In the genomic region with DNA sequence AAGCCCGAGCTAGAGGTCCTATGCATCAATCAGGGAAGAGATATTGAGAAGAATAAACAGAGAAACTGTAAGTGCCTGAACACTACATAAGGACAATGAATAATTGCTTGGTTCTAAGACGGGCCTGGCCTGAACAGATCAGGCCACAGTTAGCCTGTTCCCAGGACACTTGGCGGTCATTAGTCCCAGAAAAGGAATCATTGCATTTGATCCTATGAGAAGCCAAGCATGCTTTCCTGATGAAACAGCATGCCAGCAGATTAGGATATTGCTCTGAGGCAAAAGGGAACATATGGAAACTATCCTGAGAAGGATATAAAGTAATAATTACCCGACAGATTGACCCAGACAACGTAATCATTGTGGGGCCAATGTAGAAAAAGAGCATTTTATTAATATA, we compare ENCODE assay signal across 22 cellular contexts.
DNase-seq lines count a peak whose midpoint lies in the region; TF ChIP-seq lines count a peak whose summit lies in the region.
"Had no signal": no experiment of that assay in that cellular context is flagged by ENCODE, and none has a peak within 500 bp of the region (broad histone marks: within the 10 kb centered on the region; RNA-seq: fewer than 3 reads in every experiment).

No MANE protein-coding gene starts in this region.

- H3K27me3 Mint-ChIP-seq in nephron progenitor cell (ENCODE audit: low read depth, poor library complexity): no peaks in the 10 kb centered on the region
- H3K27me3 Mint-ChIP-seq: activated naive CD8-positive, alpha-beta T cell treated with anti-CD3 and anti-CD28 coated beads, Interleukin-2, amount 10 ng/mL, durations not matched to agents 7 days and 5 days; dendritic cell treated with granulocyte-macrophage colony-stimulating factor and Interleukin-4, amounts not matched to agents 40 ng/mL and 50 ng/mL, for 4 days; stimulated activated naive CD8-positive, alpha-beta T cell treated with anti-CD3 and anti-CD28 coated beads, Interleukin-15, Interleukin-2, amounts not matched to agents 100 ng/mL and 50 ng/mL, for 24 hours had no signal

- DNase-seq in GM03348 (ENCODE audit: low spot score): peak; percentile 25
- DNase-seq in WERI-Rb-1: peak; percentile 47
- DNase-seq in fibroblast of peridontal ligament (ENCODE audit: extremely low read depth): peak; percentile 81
- DNase-seq in skeletal muscle cell (ENCODE audit: low read depth): peak; percentile 81
- no peak for DNase-seq in SKM-1 treated with dmso at 0.1 percent for 144 hours (lab: John Stamatoyannopoulos, UW; ENCODE audit: unreplicated experiment)
- DNase-seq in HAP-1 (ENCODE audit: low spot score in 2 of 2): no peak
- DNase-seq in nephron progenitor cell: no peak
- no peak for DNase-seq in DMS79 treated with DMSO at 0.1 percent for 48 hours (lab: John Stamatoyannopoulos, UW)
- DNase-seq: activated CD4-positive, alpha-beta T cell treated with anti-CD3 and anti-CD28 coated beads for 48 hours; activated naive CD8-positive, alpha-beta T cell treated with anti-CD3 and anti-CD28 coated beads, Interleukin-2, amount 10 ng/mL, durations not matched to agents 7 days and 5 days; COR-L47; kidney glomerular epithelial cell; natural killer cell; NCI-H526; posterior cingulate gyrus; SHP77; T-helper 1 cell had no signal

- no peaks in the 10 kb centered on the region for H3K4me1 ChIP-seq in HAP-1
- H3K4me1 ChIP-seq: breast epithelium, tibial nerve had no signal

- H3K9me3 ChIP-seq in WERI-Rb-1 (ENCODE audit: severe bottlenecking) (no peaks in the 10 kb centered on the region), HAP-1 (no peaks in the 10 kb centered on the region)
- H3K9me3 ChIP-seq: breast epithelium, tibial nerve had no signal

- H3K36me3 Mint-ChIP-seq in nephron progenitor cell (ENCODE audit: low read depth): no peaks in the 10 kb centered on the region
- H3K36me3 Mint-ChIP-seq: activated naive CD8-positive, alpha-beta T cell treated with anti-CD3 and anti-CD28 coated beads, Interleukin-2, amount 10 ng/mL, durations not matched to agents 7 days and 5 days; natural killer cell had no signal

- in situ Hi-C loops in HAP-1 (cut with MboI; ENCODE audit: low sequenced_read_pairs): no loop called here

- H3K27ac ChIP-seq in WERI-Rb-1: no peak overlapping the region
- H3K27ac ChIP-seq: breast epithelium, tibial nerve had no signal

- no peak overlapping the region for H3K4me3 Mint-ChIP-seq in nephron progenitor cell
- H3K4me3 Mint-ChIP-seq: activated naive CD8-positive, alpha-beta T cell treated with anti-CD3 and anti-CD28 coated beads, Interleukin-2, amount 10 ng/mL, durations not matched to agents 7 days and 5 days; dendritic cell treated with granulocyte-macrophage colony-stimulating factor and Interleukin-4, amounts not matched to agents 40 ng/mL and 50 ng/mL, for 4 days; natural killer cell; stimulated activated naive CD8-positive, alpha-beta T cell treated with anti-CD3 and anti-CD28 coated beads, Interleukin-15, Interleukin-2, amounts not matched to agents 100 ng/mL and 50 ng/mL, for 24 hours had no signal

- no peak overlapping the region for H3K27ac Mint-ChIP-seq in nephron progenitor cell
- H3K27ac Mint-ChIP-seq: activated naive CD8-positive, alpha-beta T cell treated with anti-CD3 and anti-CD28 coated beads, Interleukin-2, amount 10 ng/mL, durations not matched to agents 7 days and 5 days; dendritic cell treated with granulocyte-macrophage colony-stimulating factor and Interleukin-4, amounts not matched to agents 40 ng/mL and 50 ng/mL, for 4 days; natural killer cell; stimulated activated naive CD8-positive, alpha-beta T cell treated with anti-CD3 and anti-CD28 coated beads, Interleukin-15, Interleukin-2, amounts not matched to agents 100 ng/mL and 50 ng/mL, for 24 hours had no signal

- H3K36me3 ChIP-seq in WERI-Rb-1 (no peaks in the 10 kb centered on the region), HAP-1 (replicated peaks) (no peaks in the 10 kb centered on the region)
- H3K36me3 ChIP-seq: breast epithelium, tibial nerve had no signal

- TF ChIP-seq CTCF in WERI-Rb-1 (IDR thresholded peaks at IDR 0.05; ENCODE audit: low read depth, low read length) (no peak), nephron progenitor cell (IDR thresholded peaks at IDR 0.05) (no peak)

- H3K4me1 Mint-ChIP-seq in nephron progenitor cell: no peaks in the 10 kb centered on the region
- H3K4me1 Mint-ChIP-seq: activated naive CD8-positive, alpha-beta T cell treated with anti-CD3 and anti-CD28 coated beads, Interleukin-2, amount 10 ng/mL, durations not matched to agents 7 days and 5 days; natural killer cell had no signal

- peaks cover under 1% of the 10 kb centered on the region for H3K9me3 Mint-ChIP-seq in nephron progenitor cell
- H3K9me3 Mint-ChIP-seq: dendritic cell treated with granulocyte-macrophage colony-stimulating factor and Interleukin-4, amounts not matched to agents 40 ng/mL and 50 ng/mL, for 4 days had no signal

- H3K4me3 ChIP-seq in WERI-Rb-1 (ENCODE audit: low read depth, low read length) (no peak overlapping the region), skeletal muscle cell (ENCODE audit: low read depth, low read length) (no peak overlapping the region), HAP-1 (no peak overlapping the region)
- H3K4me3 ChIP-seq: breast epithelium, skin epidermis, tibial nerve had no signal

- H3K27me3 ChIP-seq in WERI-Rb-1 (ENCODE audit: insufficient read depth, low read depth, severe bottlenecking) (no peaks in the 10 kb centered on the region), HAP-1 (ENCODE audit: low read depth) (no peaks in the 10 kb centered on the region)
- H3K27me3 ChIP-seq: breast epithelium, tibial nerve had no signal

Comparison
In these comparisons a context has a peak if more than half of its experiments do, and no peak if none do; other contexts are left out.
1. DNase-seq: peak in GM03348 (single experiment), WERI-Rb-1 (single experiment), fibroblast of peridontal ligament (single experiment) and skeletal muscle cell (single experiment); none in SKM-1 treated with dmso at 0.1 percent for 144 hours (single experiment), HAP-1 (0 of 2), nephron progenitor cell (single experiment) and DMS79 treated with DMSO at 0.1 percent for 48 hours (single experiment).